In the genomic region with DNA sequence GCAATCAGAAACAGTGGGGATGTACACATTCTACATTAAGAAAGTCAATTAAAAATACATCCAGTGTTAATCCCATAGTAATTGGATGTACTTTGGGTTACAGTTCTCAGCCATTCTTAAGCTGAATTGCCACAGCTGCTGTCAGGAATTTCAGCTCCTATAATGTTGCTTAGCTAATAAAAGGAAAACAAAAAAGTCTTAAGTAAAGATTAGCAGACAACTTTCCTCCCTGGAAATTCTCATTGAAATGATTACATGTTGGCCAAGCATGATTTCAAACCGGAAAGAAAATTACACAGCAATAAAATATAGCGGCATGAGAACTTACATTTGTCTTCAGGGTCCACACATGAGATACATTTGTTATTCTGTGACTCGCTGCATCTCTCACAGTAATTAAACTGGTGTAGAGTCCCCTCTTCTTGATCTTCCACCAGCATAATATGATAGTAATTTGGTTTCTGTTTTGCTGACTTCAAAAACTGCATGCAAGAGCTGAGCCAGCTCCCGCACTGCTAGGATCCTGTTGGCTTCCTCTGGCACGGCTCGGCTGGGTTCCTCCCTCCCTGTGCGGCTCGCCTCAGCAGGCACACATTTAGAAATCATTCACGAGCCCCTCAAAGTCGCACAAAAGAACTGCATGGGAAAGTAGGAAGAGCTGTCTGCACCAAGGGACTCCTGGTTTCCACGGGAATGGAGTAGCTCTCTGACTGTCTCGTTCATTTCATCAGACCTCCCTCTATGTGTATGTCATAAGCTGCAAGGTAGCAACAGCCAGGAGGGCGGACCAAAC, we compare ENCODE assay signal across 9 cellular contexts.
DNase-seq lines count a peak whose midpoint lies in the region; ATAC-seq lines count a peak whose summit lies in the region.
"Had no signal": no experiment of that assay in that cellular context is flagged by ENCODE, and none has a peak within 500 bp of the region (broad histone marks: within the 10 kb centered on the region; RNA-seq: fewer than 3 reads in every experiment).

A gene (minus strand): TSS at position 708 of the 793 bp plus-strand sequence. CDS start 1,147 bp downstream, outside the sequence.

- peak; percentile 13 for DNase-seq in stimulated activated CD4-positive, alpha-beta T cell treated with anti-CD3 and anti-CD28 coated beads, Interleukin-15, amount 100 ng/mL, for 24 hours
- DNase-seq in stimulated activated CD4-positive, alpha-beta T cell treated with anti-CD3 and anti-CD28 coated beads, Interleukin-4, amount 100 ng/mL, for 1 hour: no peak
- DNase-seq in astrocyte of the hippocampus (ENCODE audit: low read depth, low spot score): peak; percentile 58
- DNase-seq in left kidney (ENCODE audit: low read depth, low spot score): peak; percentile 80
- DNase-seq in superior temporal gyrus (ENCODE audit: extremely low spot score): peak; percentile 64

- ATAC-seq in HG03460 (IDR thresholded peaks at IDR 0.05; ENCODE audit: unreplicated experiment): no peak
- ATAC-seq in HG02763 (IDR thresholded peaks at IDR 0.05; ENCODE audit: unreplicated experiment): no peak
- no peak for ATAC-seq in GM18519 (IDR thresholded peaks at IDR 0.05; ENCODE audit: low FRiP score, unreplicated experiment)
- ATAC-seq: GM12878 had no signal
